ENCODE assay signal across 23 cellular contexts in genomic region chr1:28213315-28213714, GRCh38.
"Had no signal": no experiment of that assay in that cellular context is flagged by ENCODE, and none has a peak within 500 bp of the region (broad histone marks: within the 10 kb centered on the region; RNA-seq: fewer than 3 reads in every experiment).

No MANE protein-coding gene starts in this region.

- H2AFZ ChIP-seq: hepatocyte had no signal

- H3K27ac ChIP-seq: hepatocyte, ovary, prostate gland, spleen, testis, tibial nerve had no signal

- H3K27me3 ChIP-seq: dorsolateral prefrontal cortex, hepatocyte, ovary, spleen, testis, tibial nerve had no signal

- H3K36me3 ChIP-seq: ovary, prostate gland had no signal

- H3K4me3 ChIP-seq: dorsolateral prefrontal cortex, hepatocyte, mucosa of descending colon, ovary, prostate gland, spleen, testis, tibial nerve had no signal

- H3K9me3 ChIP-seq: mucosa of descending colon, ovary, prostate gland, spleen, testis, tibial nerve had no signal

- ATAC-seq: left lobe of liver; mucosa of descending colon; naive thymus-derived CD8-positive, alpha-beta T cell; sciatic nerve; stimulated activated naive B cell treated with anti-CD40 and anti-IgM and Interleukin-4, amounts not matched to agents 10 μg/mL and 1 μg/mL and 100 μg/mL, for 72 hours; stimulated activated naive CD8-positive, alpha-beta T cell treated with anti-CD3 and anti-CD28 coated beads, Interleukin-15, amount 100 ng/mL, for 72 hours had no signal

- H3K4me2 ChIP-seq: hepatocyte had no signal

- H3K4me1 ChIP-seq: testis, tibial nerve had no signal

- DNase-seq: cortex of kidney; dorsolateral prefrontal cortex; effector CD8-positive, alpha-beta T cell; foreskin fibroblast; head of caudate nucleus; islet precursor cell; mammary epithelial cell; mucosa of descending colon; naive thymus-derived CD8-positive, alpha-beta T cell; ovary; retina; spleen; stimulated activated CD4-positive, alpha-beta T cell treated with anti-CD3 and anti-CD28 coated beads, Interleukin-15, amount 100 ng/mL, for 24 hours; stimulated activated CD4-positive, alpha-beta T cell treated with anti-CD3 and anti-CD28 coated beads, Interleukin-1b, Interleukin-23, amount 100 ng/mL, for 48 hours; stimulated activated CD4-positive, alpha-beta T cell treated with anti-CD3 and anti-CD28 coated beads, Interleukin-4, amount 100 ng/mL, for 4 hours; stimulated activated naive B cell treated with anti-CD40 and anti-IgM and Interleukin-4, amounts not matched to agents 10 μg/mL and 1 μg/mL and 100 μg/mL, for 72 hours; stimulated activated naive CD8-positive, alpha-beta T cell treated with anti-CD3 and anti-CD28 coated beads, Interleukin-15, amount 100 ng/mL, for 72 hours; testis had no signal
